24 cellular contexts compared by ENCODE assay signal in the genomic region with DNA sequence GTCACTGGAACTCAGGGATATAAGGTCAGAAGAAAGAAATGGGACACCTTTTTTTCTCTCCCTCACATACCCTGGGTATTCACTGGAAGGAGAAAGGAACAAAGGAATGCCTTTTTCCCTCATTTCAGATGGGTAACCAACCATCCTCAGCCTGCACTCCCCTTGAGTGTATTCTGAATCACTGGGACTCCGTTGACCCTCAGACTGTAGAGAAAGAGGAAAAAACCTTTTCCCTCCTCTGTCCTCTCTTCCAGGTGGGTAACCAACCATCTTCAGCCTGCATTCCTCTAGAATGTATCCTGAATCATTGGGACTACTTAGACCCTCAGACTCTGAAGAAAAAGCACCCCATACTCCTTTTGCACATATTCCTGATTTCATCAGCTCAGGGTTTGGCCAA. TPM values are rescaled to one million over a fixed set of nuclear protein-coding genes. Genes with fewer than 3 reads are reported as not detected.
DNase-seq lines count a peak whose midpoint lies in the region; ATAC-seq and TF ChIP-seq lines count a peak whose summit lies in the region.
"Had no signal": no experiment of that assay in that cellular context is flagged by ENCODE, and none has a peak within 500 bp of the region (broad histone marks: within the 10 kb centered on the region; RNA-seq: fewer than 3 reads in every experiment).

No MANE protein-coding gene starts in this region.

- intact Hi-C loops in breast epithelium (cut with DNase I; ENCODE audit: low total_unique reads) = no loop called here
- intact Hi-C loops in MCF 10A (cut with micrococcal nuclease) = no loop called here

- ATAC-seq in activated CD4-positive, CD25-positive, alpha-beta regulatory T cell treated with anti-CD3 and anti-CD28 coated beads, Interleukin-2, amount 50 U/mL, for 24 hours = no peak
- ATAC-seq: CD8-positive, alpha-beta T cell; GM12878 had no signal

- DNase-seq in breast epithelium (ENCODE audit: low spot score in 2 of 2) = no peak
- no peak for DNase-seq in MCF 10A (ENCODE audit: unreplicated experiment)
- peak; percentile 86 for DNase-seq in epithelial cell of proximal tubule (ENCODE audit: low read depth)
- peak; percentile 84 for DNase-seq in kidney glomerular epithelial cell (lab: John Stamatoyannopoulos, UW)
- DNase-seq in NCI-H2227 (lab: John Stamatoyannopoulos, UW; ENCODE audit: unreplicated experiment) = no peak
- no peak for DNase-seq in NCI-H526 treated with DMSO at 0.1 percent for 48 hours (lab: John Stamatoyannopoulos, UW)
- DNase-seq in NCI-H2107 (lab: John Stamatoyannopoulos, UW) = no peak
- DNase-seq: Caco-2; CD4-positive, CD25-positive, alpha-beta regulatory T cell; CD8-positive, alpha-beta T cell; DMS 273 treated with DMSO at 0.1 percent for 48 hours; DMS79; EL; GDM1; GM23248; H7; HCEC 1CT had no signal

- H3K27me3 Mint-ChIP-seq in MCF 10A (ENCODE audit: insufficient read depth, unreplicated experiment) = no peaks in the 10 kb centered on the region
- H3K27me3 Mint-ChIP-seq: CD4-positive, CD25-positive, alpha-beta regulatory T cell had no signal

- BruUV-seq in MCF 10A (replicated peaks; lab: Mats Ljungman, UMichigan) = no TSS peak

- H3K27ac Mint-ChIP-seq in MCF 10A (ENCODE audit: low read depth, unreplicated experiment) = no peak overlapping the region
- H3K27ac Mint-ChIP-seq: B cell; CD4-positive, CD25-positive, alpha-beta regulatory T cell; CD8-positive, alpha-beta T cell had no signal

- no peaks in the 10 kb centered on the region for H3K36me3 Mint-ChIP-seq in MCF 10A (ENCODE audit: insufficient read depth, unreplicated experiment)
- H3K36me3 Mint-ChIP-seq: CD4-positive, CD25-positive, alpha-beta regulatory T cell; CD8-positive, alpha-beta T cell had no signal

- peaks cover 0 to 4% of the 10 kb centered on the region in 2 donors for H3K9me3 ChIP-seq in breast epithelium

- POLR2A ChIA-PET in MCF 10A (lab: Yijun Ruan, JAX) = interaction anchor here (0.6 kb wide), 1 partner anchor 25 kb away, joined by 3 read pairs; no protein-coding TSS in a partner anchor

- CTCF ChIA-PET in MCF 10A (lab: Yijun Ruan, JAX) = interaction anchor here (0.6 kb wide), 1 partner anchor 1714 kb away, joined by 3 read pairs; no protein-coding TSS in a partner anchor

- TF ChIP-seq POLR2A in breast epithelium (IDR thresholded peaks at IDR 0.05) = no peak

- H3K4me3 Mint-ChIP-seq in MCF 10A (ENCODE audit: unreplicated experiment) = no peak overlapping the region
- H3K4me3 Mint-ChIP-seq: B cell; CD4-positive, CD25-positive, alpha-beta regulatory T cell; CD8-positive, alpha-beta T cell had no signal

- peaks cover 32% of the 10 kb centered on the region for H3K4me1 Mint-ChIP-seq in MCF 10A (ENCODE audit: insufficient read depth, unreplicated experiment)
- H3K4me1 Mint-ChIP-seq: B cell; CD4-positive, CD25-positive, alpha-beta regulatory T cell had no signal

- H3K36me3 ChIP-seq in breast epithelium = no peaks in the 10 kb centered on the region
- H3K36me3 ChIP-seq: BLaER1 had no signal

- H3K27ac ChIP-seq in breast epithelium = peak overlapping the region; percentile 77 to 84
- H3K27ac ChIP-seq: 22Rv1, BLaER1, C4-2B, GM23248 had no signal

- H3K4me3 ChIP-seq in breast epithelium = no peak overlapping the region
- no peak overlapping the region for H3K4me3 ChIP-seq in epithelial cell of proximal tubule (ENCODE audit: low read depth, low read length)
- H3K4me3 ChIP-seq: BLaER1, GM12878, GM23248 had no signal

- H3K9me3 Mint-ChIP-seq in MCF 10A (ENCODE audit: unreplicated experiment) = no peaks in the 10 kb centered on the region
- H3K9me3 Mint-ChIP-seq: CD8-positive, alpha-beta T cell had no signal

- H3K27me3 ChIP-seq in breast epithelium = no peaks in the 10 kb centered on the region
- H3K27me3 ChIP-seq: BLaER1 had no signal

- peaks cover 3 to 14% of the 10 kb centered on the region in 2 donors for H3K4me1 ChIP-seq in breast epithelium
- H3K4me1 ChIP-seq: BLaER1, Caco-2 had no signal

- TF ChIP-seq CTCF in breast epithelium (IDR thresholded peaks at IDR 0.05) (no peak), MCF 10A (IDR thresholded peaks at IDR 0.05; ENCODE audit: unreplicated experiment) (no peak), epithelial cell of proximal tubule (conservative IDR thresholded peaks at IDR 0.05; ENCODE audit: low read depth, low read length) (no peak)

RNA-seq across cellular contexts. Expression of gene PRR20G, which starts 11.4 kb away (rescaled TPM):
- total RNA-seq in breast epithelium (not detected), MCF 10A (2022) (not detected in 2 replicates), epithelial cell of proximal tubule (not detected in 2 replicates)
- total RNA-seq: B cell; Caco-2; CD4-positive, CD25-positive, alpha-beta regulatory T cell; CD8-positive, alpha-beta T cell; GM12878; GM23248; H1; H7 had no signal

Comparison
In these comparisons a context has a peak if more than half of its experiments do, and no peak if none do; other contexts are left out.
1. DNase-seq: peak in epithelial cell of proximal tubule (single experiment) and kidney glomerular epithelial cell (single experiment); none in breast epithelium (0 of 2), MCF 10A (single experiment), NCI-H2227 (single experiment), NCI-H526 treated with DMSO at 0.1 percent for 48 hours (single experiment) and NCI-H2107 (single experiment).